8 cellular contexts compared by ENCODE assay signal in genomic region chr21:36135391-36136094, GRCh38. TPM values are rescaled to one million over a fixed set of nuclear protein-coding genes. Genes with fewer than 3 reads are reported as not detected.
DNase-seq lines count a peak whose midpoint lies in the region; ATAC-seq and TF ChIP-seq lines count a peak whose summit lies in the region.

No MANE protein-coding gene starts in this region.

- H3K36me3 ChIP-seq in colonic mucosa = no peaks in the 10 kb centered on the region

- H3K27me3 ChIP-seq in colonic mucosa = no peaks in the 10 kb centered on the region

- TF ChIP-seq CTCF in colonic mucosa (IDR thresholded peaks at IDR 0.05) = no peak

- peak overlapping the region; percentile 78 for H3K27ac ChIP-seq in colonic mucosa

- in situ Hi-C loops in ACHN (cut with HindIII; ENCODE audit: low pct_ligation_motif_present, low pct_unique_long_range_greater_than_20kb, low sequenced_read_pairs) = no loop called here

- H3K9me3 ChIP-seq in colonic mucosa = no peaks in the 10 kb centered on the region

- ATAC-seq in GM21529 (IDR thresholded peaks at IDR 0.05; ENCODE audit: unreplicated experiment) (peak; percentile 50), HG03442 (IDR thresholded peaks at IDR 0.05; ENCODE audit: unreplicated experiment) (no peak)

- H3K4me1 ChIP-seq in colonic mucosa = peaks cover 6% of the 10 kb centered on the region

- peak overlapping the region; percentile 78 to 79 for H3K9ac ChIP-seq in colonic mucosa (ENCODE audit: low read depth in 2 of 2, low read length in 2 of 2)

- intact Hi-C loops in colonic mucosa (cut with DNase I) = no loop called here

- peak overlapping the region; percentile 54 for H3K4me3 ChIP-seq in colonic mucosa

- DNase-seq in ACHN (peak; percentile 73), NCI-H2227 (lab: John Stamatoyannopoulos, UW; ENCODE audit: unreplicated experiment) (peak; percentile 86), colonic mucosa (peak; percentile 78), kidney glomerular epithelial cell (lab: John Stamatoyannopoulos, UW) (peak; percentile 38)
- peak; percentile 68 for DNase-seq in activated CD4-positive, alpha-beta T cell treated with anti-CD3 and anti-CD28 coated beads for 48 hours
- peak in 2 of 3 donors; percentile 23 to 54 for DNase-seq in stimulated activated CD4-positive, alpha-beta T cell treated with anti-CD3 and anti-CD28 coated beads, Interleukin-12 subunit alpha, Interleukin-12 subunit beta, amount 100 ng/mL, for 48 hours (ENCODE audit: low read depth in 2 of 3, low spot score in 1 of 3)

RNA-seq across cellular contexts. Expression of gene CBR3, which starts 0.7 kb away (rescaled TPM):
- total RNA-seq in colonic mucosa = 1 to 10 TPM; 2.2 TPM

RNA-seq across cellular contexts. Expression of gene DOP1B, which starts 21.1 kb away (rescaled TPM):
- 10 to 100 TPM; 72.5 to 78.8 TPM for total RNA-seq in colonic mucosa
